In the genomic region with DNA sequence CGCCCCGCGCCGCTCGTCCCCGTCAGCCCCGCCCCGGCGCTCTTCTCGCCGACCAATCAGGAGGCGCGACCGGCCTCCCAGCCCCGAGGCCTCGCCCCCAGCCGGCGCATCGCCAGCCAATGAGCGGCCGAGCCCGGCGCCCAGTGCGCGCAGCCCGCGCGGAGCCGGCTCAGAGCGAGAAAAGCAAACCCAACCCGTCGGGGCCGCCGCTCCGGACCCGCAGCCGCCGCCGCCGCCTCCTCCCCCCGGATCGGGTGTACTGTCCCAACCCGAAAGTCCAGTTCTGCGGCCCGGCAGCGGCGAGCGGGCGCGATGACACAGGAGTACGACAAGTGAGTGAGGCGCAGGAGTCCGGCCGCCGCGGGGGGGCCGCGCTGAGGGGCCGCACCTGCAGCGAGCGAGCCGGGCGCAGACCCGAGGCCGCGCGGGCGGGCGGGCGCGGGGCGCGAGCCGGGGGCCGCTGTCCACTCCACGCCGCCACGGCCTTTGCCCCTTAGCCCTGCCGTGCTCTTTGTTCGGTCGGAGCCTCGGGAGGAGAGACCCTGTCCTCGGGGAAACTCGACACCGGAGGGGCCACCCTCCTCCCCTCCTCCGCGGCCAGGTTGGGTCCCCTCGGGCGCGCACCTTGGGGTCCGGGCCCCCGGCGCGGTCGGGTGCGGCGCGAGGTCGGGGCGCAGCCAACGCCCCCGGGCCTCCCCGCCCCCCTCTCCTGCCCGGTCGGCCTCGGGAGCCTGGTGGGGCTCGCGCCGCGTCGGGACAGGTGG, we compare ENCODE assay signal across 8 cellular contexts. TPM values are rescaled to one million over a fixed set of nuclear protein-coding genes. Genes with fewer than 3 reads are reported as not detected.
DNase-seq lines count a peak whose midpoint lies in the region; ATAC-seq and TF ChIP-seq lines count a peak whose summit lies in the region.

A gene with protein sequence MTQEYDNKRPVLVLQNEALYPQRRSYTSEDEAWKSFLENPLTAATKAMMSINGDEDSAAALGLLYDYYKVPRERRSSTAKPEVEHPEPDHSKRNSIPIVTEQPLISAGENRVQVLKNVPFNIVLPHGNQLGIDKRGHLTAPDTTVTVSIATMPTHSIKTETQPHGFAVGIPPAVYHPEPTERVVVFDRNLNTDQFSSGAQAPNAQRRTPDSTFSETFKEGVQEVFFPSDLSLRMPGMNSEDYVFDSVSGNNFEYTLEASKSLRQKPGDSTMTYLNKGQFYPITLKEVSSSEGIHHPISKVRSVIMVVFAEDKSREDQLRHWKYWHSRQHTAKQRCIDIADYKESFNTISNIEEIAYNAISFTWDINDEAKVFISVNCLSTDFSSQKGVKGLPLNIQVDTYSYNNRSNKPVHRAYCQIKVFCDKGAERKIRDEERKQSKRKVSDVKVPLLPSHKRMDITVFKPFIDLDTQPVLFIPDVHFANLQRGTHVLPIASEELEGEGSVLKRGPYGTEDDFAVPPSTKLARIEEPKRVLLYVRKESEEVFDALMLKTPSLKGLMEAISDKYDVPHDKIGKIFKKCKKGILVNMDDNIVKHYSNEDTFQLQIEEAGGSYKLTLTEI (plus strand): TSS at position 172 of the 764 bp plus-strand sequence. CDS start 141 bp downstream, at position 313.

- intact Hi-C loops in dendritic cell treated with granulocyte-macrophage colony-stimulating factor and Interleukin-4, amounts not matched to agents 40 ng/mL and 50 ng/mL, for 4 days (cut with micrococcal nuclease), result no loop called here
- intact Hi-C loops in left lung (cut with DNase I), result no loop called here

- no peak for TF ChIP-seq CTCF in BE2C (IDR thresholded peaks at IDR 0.05; ENCODE audit: low read depth, low read length)
- no peak for TF ChIP-seq CTCF in left lung (IDR thresholded peaks at IDR 0.05)

- peaks cover 70% of the 10 kb centered on the region for H3K27me3 Mint-ChIP-seq in dendritic cell treated with granulocyte-macrophage colony-stimulating factor and Interleukin-4, amounts not matched to agents 40 ng/mL and 50 ng/mL, for 4 days

- no peaks in the 10 kb centered on the region for H3K36me3 Mint-ChIP-seq in dendritic cell treated with granulocyte-macrophage colony-stimulating factor and Interleukin-4, amounts not matched to agents 40 ng/mL and 50 ng/mL, for 4 days (ENCODE audit: low read depth)

- no peaks in the 10 kb centered on the region for H3K36me3 ChIP-seq in BE2C
- no peaks in the 10 kb centered on the region for H3K36me3 ChIP-seq in left lung

- no peaks in the 10 kb centered on the region for H3K9me3 ChIP-seq in BE2C
- H3K9me3 ChIP-seq in left lung, result no peaks in the 10 kb centered on the region

- H3K27ac Mint-ChIP-seq in dendritic cell treated with granulocyte-macrophage colony-stimulating factor and Interleukin-4, amounts not matched to agents 40 ng/mL and 50 ng/mL, for 4 days, result peak within 1 kb of the TSS; percentile 58

- peak within 1 kb of the TSS; percentile 93 for H3K4me3 Mint-ChIP-seq in dendritic cell treated with granulocyte-macrophage colony-stimulating factor and Interleukin-4, amounts not matched to agents 40 ng/mL and 50 ng/mL, for 4 days

- peak; percentile 95 for ATAC-seq in GM19395 (IDR thresholded peaks at IDR 0.05; ENCODE audit: unreplicated experiment)
- peak; percentile 96 for ATAC-seq in HG03520 (IDR thresholded peaks at IDR 0.05; ENCODE audit: unreplicated experiment)
- peak; percentile 98 for ATAC-seq in left lung

- H3K27me3 ChIP-seq in BE2C (peaks cover 5% of the 10 kb centered on the region; the same call in 1 of the 2 replicates), left lung (peaks cover 0 to 69% of the 10 kb centered on the region in 2 donors)

- H3K27ac ChIP-seq in left lung, result peak within 1 kb of the TSS in 1 of 2 donors; percentile 67

- H3K9me3 Mint-ChIP-seq in dendritic cell treated with granulocyte-macrophage colony-stimulating factor and Interleukin-4, amounts not matched to agents 40 ng/mL and 50 ng/mL, for 4 days, result no peaks in the 10 kb centered on the region

- peak within 1 kb of the TSS; percentile 57 for H3K4me3 ChIP-seq in BE2C (ENCODE audit: low read depth, low read length)
- H3K4me3 ChIP-seq in left lung, result peak within 1 kb of the TSS; percentile 57 to 58

- peak; percentile 96 for DNase-seq in BE2C
- peak; percentile 65 to 97 for DNase-seq in NCI-H526 (lab: John Stamatoyannopoulos, UW)
- peak; percentile 89 for DNase-seq in activated CD4-positive, alpha-beta T cell treated with anti-CD3 and anti-CD28 coated beads, Interleukin-2, amount 50 U/mL, for 1 hour
- peak; percentile 93 to 98 for DNase-seq in left lung
- peak; percentile 89 to 91 for DNase-seq in stimulated activated CD4-positive, alpha-beta T cell treated with anti-CD3 and anti-CD28 coated beads, Interleukin-2, amount 100 ng/mL, for 24 hours

- H3K4me1 ChIP-seq in BE2C (no peaks in the 10 kb centered on the region; the same call in 1 of the 2 replicates), left lung (peaks cover 0 to 30% of the 10 kb centered on the region in 2 donors)

- peaks cover 20% of the 10 kb centered on the region for H3K4me1 Mint-ChIP-seq in dendritic cell treated with granulocyte-macrophage colony-stimulating factor and Interleukin-4, amounts not matched to agents 40 ng/mL and 50 ng/mL, for 4 days (ENCODE audit: low read depth)

RNA-seq across cellular contexts. Expression of the gene that starts here (rescaled TPM):
- polyA plus RNA-seq in BE2C (2012; ENCODE audit: insufficient read depth, insufficient read length, low read depth), result 2.1 TPM
- 1 to 10 TPM; 2.4 to 4.7 TPM for total RNA-seq in left lung
